Comparison of ENCODE assay signal across 18 cellular contexts in the genomic region with DNA sequence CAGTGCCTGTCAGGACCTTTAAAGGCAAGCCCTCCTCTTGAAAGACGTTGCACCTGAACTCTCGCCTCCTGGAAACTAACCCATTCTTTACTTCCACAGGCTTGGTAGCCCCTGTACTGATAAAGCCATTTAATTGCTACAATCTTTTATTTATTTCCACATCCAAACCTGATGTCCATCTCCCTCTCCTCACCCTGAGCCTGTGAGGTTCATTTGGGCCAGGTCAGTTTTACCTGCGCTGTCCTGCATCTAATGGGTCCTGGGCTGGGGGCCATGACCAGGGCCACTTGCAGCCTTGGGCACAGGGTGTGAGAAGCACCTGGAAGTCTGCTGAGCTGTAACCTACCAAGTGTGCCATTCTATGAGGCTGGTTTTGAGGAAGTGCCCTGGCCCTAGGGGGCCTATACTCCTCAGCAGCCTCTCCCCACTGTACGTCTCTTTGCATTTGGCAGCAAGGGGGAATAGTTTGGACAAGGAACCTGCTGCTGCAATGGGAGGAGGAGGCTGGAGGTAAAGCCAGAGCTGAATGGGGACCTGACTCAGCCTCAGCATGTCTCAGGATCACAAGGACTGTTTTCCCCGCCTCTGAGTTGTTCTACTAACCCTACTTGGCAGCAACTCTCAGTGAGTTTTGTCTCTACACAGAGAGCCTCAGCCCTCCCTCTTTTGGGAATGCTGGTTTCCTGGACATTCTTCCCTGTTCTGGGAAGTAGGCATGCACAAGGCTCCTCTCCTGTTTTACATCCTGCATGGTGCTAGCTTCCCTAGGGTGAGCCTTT. TPM values are rescaled to one million over a fixed set of nuclear protein-coding genes. Genes with fewer than 3 reads are reported as not detected.
DNase-seq lines count a peak whose midpoint lies in the region; ATAC-seq and TF ChIP-seq lines count a peak whose summit lies in the region.
"Had no signal": no experiment of that assay in that cellular context is flagged by ENCODE, and none has a peak within 500 bp of the region (broad histone marks: within the 10 kb centered on the region; RNA-seq: fewer than 3 reads in every experiment).

No MANE protein-coding gene starts in this region.

- H3K23ac ChIP-seq in H9 (ENCODE audit: insufficient read length, low read depth, low read length), result no peak overlapping the region

- H2AFZ ChIP-seq in H9 (ENCODE audit: low read length), result no peak overlapping the region

- H3K4ac ChIP-seq in H9 (ENCODE audit: low read depth, low read length), result no peak overlapping the region

- H3K4me1 ChIP-seq in H9 (ENCODE audit: insufficient read depth, low read length), result peaks cover 6% of the 10 kb centered on the region; the same call in 1 of the 2 replicates
- H3K4me1 ChIP-seq in heart right ventricle, result peaks cover 0 to 43% (median 9%) of the 10 kb centered on the region in 9 donors
- H3K4me1 ChIP-seq: sigmoid colon had no signal

- H3K36me3 ChIP-seq in heart right ventricle, result peaks cover 0 to 13% (median 0%) of the 10 kb centered on the region in 9 donors
- H3K36me3 ChIP-seq: thoracic aorta had no signal

- H3K9me3 ChIP-seq in H9 (ENCODE audit: control insufficient read depth, low read depth, low read length) (no peaks in the 10 kb centered on the region), heart right ventricle (no peaks in the 10 kb centered on the region)
- H3K9me3 ChIP-seq: MG63, sigmoid colon, thoracic aorta had no signal

- H2BK12ac ChIP-seq in H9 (ENCODE audit: insufficient read length, low read depth, low read length), result no peak overlapping the region

- no peaks in the 10 kb centered on the region for H3K27me3 Mint-ChIP-seq in H9 (ENCODE audit: low read depth)
- H3K27me3 Mint-ChIP-seq in activated naive CD4-positive, alpha-beta T cell treated with anti-CD3 and anti-CD28 coated beads, Interleukin-2, amount 10 ng/mL, durations not matched to agents 7 days and 5 days, result no peaks in the 10 kb centered on the region
- H3K27me3 Mint-ChIP-seq: B cell had no signal

- H4K8ac ChIP-seq in H9 (replicated peaks; ENCODE audit: insufficient read length, low read depth, low read length), result no peak overlapping the region

- ATAC-seq in heart right ventricle, result peak in 5 of 8 donors; percentile 10 to 43 (median 15)
- ATAC-seq in sciatic nerve, result peak; percentile 49
- ATAC-seq in GM21737 (IDR thresholded peaks at IDR 0.05; ENCODE audit: unreplicated experiment), result no peak

- no peaks in the 10 kb centered on the region for H3K79me2 ChIP-seq in H9 (ENCODE audit: insufficient read depth, low read length)

- no peaks in the 10 kb centered on the region for H4K20me1 ChIP-seq in H9 (ENCODE audit: control insufficient read depth, insufficient read depth, insufficient read length)

- H3K27ac Mint-ChIP-seq in H9, result peak overlapping the region in 2 of 3 experiments; percentile 77 to 83; a peak in 4 of 7 replicates
- H3K27ac Mint-ChIP-seq in activated naive CD4-positive, alpha-beta T cell treated with anti-CD3 and anti-CD28 coated beads, Interleukin-2, amount 10 ng/mL, durations not matched to agents 7 days and 5 days, result no peak overlapping the region
- H3K27ac Mint-ChIP-seq: activated T-cell treated with anti-CD3 and anti-CD28 coated beads, Interleukin-2, amount 50 U/mL, for 72 hours; B cell had no signal

- no peak overlapping the region for H4K5ac ChIP-seq in H9 (ENCODE audit: insufficient read length, low read depth, low read length)

- no peak overlapping the region for H3K4me3 Mint-ChIP-seq in H9
- no peak overlapping the region for H3K4me3 Mint-ChIP-seq in activated naive CD4-positive, alpha-beta T cell treated with anti-CD3 and anti-CD28 coated beads, Interleukin-2, amount 10 ng/mL, durations not matched to agents 7 days and 5 days
- H3K4me3 Mint-ChIP-seq: activated T-cell treated with anti-CD3 and anti-CD28 coated beads, Interleukin-2, amount 50 U/mL, for 72 hours; B cell had no signal

- H2BK15ac ChIP-seq in H9 (ENCODE audit: low read depth, low read length), result no peak overlapping the region

- no peak overlapping the region for H3K18ac ChIP-seq in H9 (ENCODE audit: insufficient read length, low read depth, low read length)

- H3T11ph ChIP-seq in H9 (ENCODE audit: low read length), result no peak overlapping the region

- no peak overlapping the region for H3K9ac ChIP-seq in H9 (ENCODE audit: extremely low read depth, insufficient read length, low read length)

- peaks cover 11 to 40% (median 11%) of the 10 kb centered on the region in 3 experiments for H3K36me3 Mint-ChIP-seq in H9 (ENCODE audit: insufficient read depth in 1 of 3, low read depth in 3 of 3)
- H3K36me3 Mint-ChIP-seq in activated naive CD4-positive, alpha-beta T cell treated with anti-CD3 and anti-CD28 coated beads, Interleukin-2, amount 10 ng/mL, durations not matched to agents 7 days and 5 days, result peaks cover 54% of the 10 kb centered on the region

- no peak overlapping the region for H2BK120ac ChIP-seq in H9 (ENCODE audit: low read depth, low read length, poor library complexity, severe bottlenecking)

- no peak overlapping the region for H4K91ac ChIP-seq in H9 (ENCODE audit: insufficient read length, low read depth, low read length)

- no peak overlapping the region for H3K4me2 ChIP-seq in H9 (ENCODE audit: insufficient read depth, insufficient read length, low read length)

- no CpG with 5 or more reads among the region's 5 CpGs for WGBS in H9 (ENCODE audit: extremely low coverage, insufficient read length, low lambda C conversion rate)
- WGBS in heart right ventricle, 2 donors, result 60 to 79% methylated on average over 5 of the region's 5 CpGs

- H2BK5ac ChIP-seq in H9 (ENCODE audit: insufficient read length, low read length), result no peak overlapping the region

- H2BK20ac ChIP-seq in H9 (ENCODE audit: low read depth, low read length, poor library complexity, severe bottlenecking), result no peak overlapping the region

- intact Hi-C loops in heart right ventricle (cut with DNase I), result no loop called here
- intact Hi-C loops in sciatic nerve (cut with DNase I), result no loop called here

- no peak overlapping the region for H3K14ac ChIP-seq in H9 (ENCODE audit: insufficient read depth, low read length)

- DNase-seq in H9, result no peak
- DNase-seq in astrocyte of the hippocampus (ENCODE audit: low read depth, low spot score), result peak; percentile 55
- DNase-seq in heart right ventricle, result no peak
- no peak for DNase-seq in sciatic nerve (ENCODE audit: low spot score)
- DNase-seq in T1000 (lab: John Stamatoyannopoulos, UW), result no peak
- DNase-seq in activated naive CD4-positive, alpha-beta T cell treated with anti-CD3 and anti-CD28 coated beads, Interleukin-2, amount 10 ng/mL, durations not matched to agents 7 days and 5 days, result no peak
- no peak for DNase-seq in iPS-NIHi7 (ENCODE audit: extremely low spot score)
- DNase-seq: activated CD4-positive, alpha-beta T cell treated with anti-CD3 and anti-CD28 coated beads, Interleukin-2, amount 50 U/mL, for 48 hours; activated T-cell treated with anti-CD3 and anti-CD28 coated beads, Interleukin-2, amount 50 U/mL, for 72 hours; GF-D8; MG63; NCI-H2029; NCI-H524; sigmoid colon; stimulated activated CD4-positive, alpha-beta T cell treated with anti-CD3 and anti-CD28 coated beads, Interleukin-2, amount 100 ng/mL, for 24 hours had no signal

- H3K56ac ChIP-seq in H9 (ENCODE audit: insufficient read length, low read depth, low read length), result no peak overlapping the region

- H3K9me3 Mint-ChIP-seq in H9, result no peaks in the 10 kb centered on the region
- H3K9me3 Mint-ChIP-seq in activated naive CD4-positive, alpha-beta T cell treated with anti-CD3 and anti-CD28 coated beads, Interleukin-2, amount 10 ng/mL, durations not matched to agents 7 days and 5 days, result no peaks in the 10 kb centered on the region
- H3K9me3 Mint-ChIP-seq: activated T-cell treated with anti-CD3 and anti-CD28 coated beads, Interleukin-2, amount 50 U/mL, for 72 hours had no signal

- TF ChIP-seq CTCF in H9 (conservative IDR thresholded peaks at IDR 0.05) (no peak), heart right ventricle (IDR thresholded peaks at IDR 0.05) (no peak)

- H3K4me1 Mint-ChIP-seq in H9, result peaks cover 17 to 20% of the 10 kb centered on the region in 2 experiments
- no peaks in the 10 kb centered on the region for H3K4me1 Mint-ChIP-seq in activated naive CD4-positive, alpha-beta T cell treated with anti-CD3 and anti-CD28 coated beads, Interleukin-2, amount 10 ng/mL, durations not matched to agents 7 days and 5 days

- no peaks in the 10 kb centered on the region for H3K27me3 ChIP-seq in H9 (ENCODE audit: insufficient read depth, low read length)
- H3K27me3 ChIP-seq in heart right ventricle, result no peaks in the 10 kb centered on the region
- H3K27me3 ChIP-seq: MG63, sigmoid colon had no signal

- H3K79me1 ChIP-seq in H9 (ENCODE audit: insufficient read depth, low read depth, low read length, poor library complexity, severe bottlenecking), result no peaks in the 10 kb centered on the region

- H3K4me3 ChIP-seq in heart right ventricle, result peak overlapping the region in 1 of 10 donors; percentile 64
- H3K4me3 ChIP-seq: MG63, sigmoid colon, thoracic aorta had no signal

- no peak overlapping the region for H2AK5ac ChIP-seq in H9 (ENCODE audit: insufficient read length, low read length)

- CTCF ChIA-PET in activated naive CD4-positive, alpha-beta T cell treated with anti-CD3 and anti-CD28 coated beads, Interleukin-2, amount 10 ng/mL, durations not matched to agents 7 days and 5 days (lab: Charles Lee), result interaction anchor here (1.0 to 1.8 kb wide), 4 partner anchors 8 to 22 kb away, joined by 3 to 7 read pairs (median 5); no protein-coding TSS in a partner anchor

- H3K23me2 ChIP-seq in H9 (ENCODE audit: insufficient read length, low read depth, low read length, poor library complexity, severe bottlenecking), result no peaks in the 10 kb centered on the region

- H3K27ac ChIP-seq in H9 (ENCODE audit: insufficient read length, low read depth, low read length) (no peak overlapping the region), heart right ventricle (peak overlapping the region; percentile 68 to 97 (median 94))
- H3K27ac ChIP-seq: sigmoid colon, thoracic aorta had no signal

RNA-seq across cellular contexts. Expression of gene WDR76, which starts 53.8 kb away (rescaled TPM):
- total RNA-seq in H9 (2021) (29.6 and 31.1 TPM in 2 replicates), heart right ventricle (1 to 10 TPM in 7 of 10 donors, under 1 TPM in 3; 0.68 to 4.1 (median 1.7) TPM), sciatic nerve (5.1 TPM)
- polyA plus RNA-seq in heart right ventricle, result 1 to 10 TPM in 1 of 2 donors, under 1 TPM in 1; 0.73 to 1.8 TPM

RNA-seq across cellular contexts. Expression of gene MFAP1, which starts 56.1 kb away (rescaled TPM):
- total RNA-seq in H9 (2021), result 44.7 and 47.8 TPM in 2 replicates
- total RNA-seq in heart right ventricle, result 10 to 100 TPM; 16.6 to 23.4 (median 20.7) TPM
- polyA plus RNA-seq in heart right ventricle, result 10 to 100 TPM; 13.0 to 22.5 TPM
- 17.3 TPM for total RNA-seq in sciatic nerve
